Comparison of ENCODE assay signal across 18 cellular contexts in genomic region chr2:120430957-120431356, GRCh38.
DNase-seq lines count a peak whose midpoint lies in the region; ATAC-seq, FAIRE-seq and TF ChIP-seq lines count a peak whose summit lies in the region.
"Had no signal": no experiment of that assay in that cellular context is flagged by ENCODE, and none has a peak within 500 bp of the region (broad histone marks: within the 10 kb centered on the region; RNA-seq: fewer than 3 reads in every experiment).

No MANE protein-coding gene starts in this region.

- H2BK15ac ChIP-seq in H9 (ENCODE audit: low read depth, low read length), result no peak overlapping the region

- no peaks in the 10 kb centered on the region for H3K23me2 ChIP-seq in H9 (ENCODE audit: insufficient read length, low read depth, low read length, poor library complexity, severe bottlenecking)

- no peak overlapping the region for H3K4me3 ChIP-seq in sigmoid colon
- H3K4me3 ChIP-seq: GM23338 had no signal

- H3K27ac ChIP-seq in H9 (ENCODE audit: insufficient read length, low read depth, low read length) (no peak overlapping the region), sigmoid colon (no peak overlapping the region)

- no peak for ATAC-seq in stimulated activated naive CD8-positive, alpha-beta T cell treated with anti-CD3 and anti-CD28 coated beads, Interleukin-15, Interleukin-2, amounts not matched to agents 100 U/mL and 50 U/mL, for 24 hours
- ATAC-seq: HepG2 had no signal

- H3K18ac ChIP-seq in H9 (ENCODE audit: insufficient read length, low read depth, low read length), result no peak overlapping the region

- DNase-seq in H9 (peak; percentile 21), chondrocyte (ENCODE audit: low spot score) (peak; percentile 76), sigmoid colon (peak; percentile 29), urothelium cell line (ENCODE audit: low spot score) (no peak), cerebellum (ENCODE audit: low spot score) (no peak)
- no peak for DNase-seq in stimulated activated naive CD8-positive, alpha-beta T cell treated with anti-CD3 and anti-CD28 coated beads, Interleukin-15, Interleukin-2, amounts not matched to agents 100 U/mL and 50 U/mL, for 24 hours
- DNase-seq in activated CD4-positive, alpha-beta T cell treated with anti-CD3 and anti-CD28 coated beads, Interleukin-2, amount 10 ng/mL, durations not matched to agents 24 days and 14 days, result no peak
- DNase-seq: ACHN; BE2C; C1 segment of cervical spinal cord; Caco-2; CD4-positive, alpha-beta T cell had no signal

- no peaks in the 10 kb centered on the region for H3K36me3 ChIP-seq in sigmoid colon
- H3K36me3 ChIP-seq: BE2C had no signal

- no peak overlapping the region for H2BK120ac ChIP-seq in H9 (ENCODE audit: low read depth, low read length, poor library complexity, severe bottlenecking)

- no peak overlapping the region for H3K4me2 ChIP-seq in H9 (ENCODE audit: insufficient read depth, insufficient read length, low read length)

- TF ChIP-seq CTCF in H9 (conservative IDR thresholded peaks at IDR 0.05) (no peak), chondrocyte (IDR thresholded peaks at IDR 0.05) (no peak), sigmoid colon (IDR thresholded peaks at IDR 0.05) (no peak)

- no peak overlapping the region for H2BK12ac ChIP-seq in H9 (ENCODE audit: insufficient read length, low read depth, low read length)

- no peak overlapping the region for H4K91ac ChIP-seq in H9 (ENCODE audit: insufficient read length, low read depth, low read length)

- H3K4me3 Mint-ChIP-seq in H9 (no peak overlapping the region), chondrocyte (ENCODE audit: unreplicated experiment) (no peak overlapping the region)
- H3K4me3 Mint-ChIP-seq in activated CD4-positive, alpha-beta T cell treated with anti-CD3 and anti-CD28 coated beads, Interleukin-2, amount 10 ng/mL, durations not matched to agents 24 days and 14 days, result no peak overlapping the region
- H3K4me3 Mint-ChIP-seq: CD4-positive, alpha-beta T cell; GM23338 had no signal

- H3K79me2 ChIP-seq in H9 (ENCODE audit: insufficient read depth, low read length), result no peaks in the 10 kb centered on the region

- H3K27me3 Mint-ChIP-seq in H9 (ENCODE audit: low read depth), result peaks cover 90% of the 10 kb centered on the region
- H3K27me3 Mint-ChIP-seq in chondrocyte (ENCODE audit: low read depth), result peaks cover 45% of the 10 kb centered on the region
- H3K27me3 Mint-ChIP-seq in activated CD4-positive, alpha-beta T cell treated with anti-CD3 and anti-CD28 coated beads, Interleukin-2, amount 10 ng/mL, durations not matched to agents 24 days and 14 days, result peaks cover 2% of the 10 kb centered on the region

- H3K56ac ChIP-seq in H9 (ENCODE audit: insufficient read length, low read depth, low read length), result no peak overlapping the region

- H3K9me3 Mint-ChIP-seq in H9 (no peaks in the 10 kb centered on the region; a peak in 1 of 5 replicates), chondrocyte (ENCODE audit: low read depth) (no peaks in the 10 kb centered on the region)
- no peaks in the 10 kb centered on the region for H3K9me3 Mint-ChIP-seq in activated CD4-positive, alpha-beta T cell treated with anti-CD3 and anti-CD28 coated beads, Interleukin-2, amount 10 ng/mL, durations not matched to agents 24 days and 14 days
- H3K9me3 Mint-ChIP-seq: CD4-positive, alpha-beta T cell; GM23338 had no signal

- no peak overlapping the region for H2AFZ ChIP-seq in H9 (ENCODE audit: low read length)
- H2AFZ ChIP-seq: GM23338 had no signal

- no peaks in the 10 kb centered on the region for H3K79me1 ChIP-seq in H9 (ENCODE audit: insufficient read depth, low read depth, low read length, poor library complexity, severe bottlenecking)

- peaks cover 11% of the 10 kb centered on the region; the same call in 1 of the 2 replicates for H3K4me1 ChIP-seq in H9 (ENCODE audit: insufficient read depth, low read length)
- no peaks in the 10 kb centered on the region for H3K4me1 ChIP-seq in sigmoid colon
- H3K4me1 ChIP-seq: BE2C had no signal

- no peaks in the 10 kb centered on the region for H3K9me3 ChIP-seq in H9 (ENCODE audit: control insufficient read depth, low read depth, low read length)
- no peaks in the 10 kb centered on the region for H3K9me3 ChIP-seq in sigmoid colon
- H3K9me3 ChIP-seq: BE2C, Caco-2 had no signal

- H2AK5ac ChIP-seq in H9 (ENCODE audit: insufficient read length, low read length), result no peak overlapping the region

- H3T11ph ChIP-seq in H9 (ENCODE audit: low read length), result no peak overlapping the region

- no peak overlapping the region for H3K9ac ChIP-seq in H9 (ENCODE audit: extremely low read depth, insufficient read length, low read length)

- H3K14ac ChIP-seq in H9 (ENCODE audit: insufficient read depth, low read length), result no peak overlapping the region

- intact Hi-C loops in sigmoid colon (cut with DNase I), result no loop called here
- intact Hi-C loops in activated CD4-positive, alpha-beta T cell treated with anti-CD3 and anti-CD28 coated beads, Interleukin-2, amount 10 ng/mL, durations not matched to agents 24 days and 14 days (cut with micrococcal nuclease), result no loop called here

- no CpG with 5 or more reads among the region's 6 CpGs for WGBS in H9 (ENCODE audit: extremely low coverage, insufficient read length, low lambda C conversion rate)
- 86% methylated on average over 6 of the region's 6 CpGs for WGBS in sigmoid colon, 2 donors

- H4K5ac ChIP-seq in H9 (ENCODE audit: insufficient read length, low read depth, low read length), result no peak overlapping the region

- H3K36me3 Mint-ChIP-seq in H9 (ENCODE audit: insufficient read depth in 1 of 3, low read depth in 3 of 3) (no peaks in the 10 kb centered on the region), chondrocyte (ENCODE audit: low read depth) (no peaks in the 10 kb centered on the region)
- H3K36me3 Mint-ChIP-seq in activated CD4-positive, alpha-beta T cell treated with anti-CD3 and anti-CD28 coated beads, Interleukin-2, amount 10 ng/mL, durations not matched to agents 24 days and 14 days (ENCODE audit: low read depth), result no peaks in the 10 kb centered on the region

- no peak overlapping the region for H3K27ac Mint-ChIP-seq in H9
- H3K27ac Mint-ChIP-seq in chondrocyte (ENCODE audit: unreplicated experiment), result no peak overlapping the region
- no peak overlapping the region for H3K27ac Mint-ChIP-seq in activated CD4-positive, alpha-beta T cell treated with anti-CD3 and anti-CD28 coated beads, Interleukin-2, amount 10 ng/mL, durations not matched to agents 24 days and 14 days
- H3K27ac Mint-ChIP-seq: CD4-positive, alpha-beta T cell; GM23338 had no signal

- no peaks in the 10 kb centered on the region for H4K20me1 ChIP-seq in H9 (ENCODE audit: control insufficient read depth, insufficient read depth, insufficient read length)

- peaks cover 38 to 46% of the 10 kb centered on the region in 2 experiments for H3K4me1 Mint-ChIP-seq in H9
- H3K4me1 Mint-ChIP-seq in chondrocyte (ENCODE audit: low read depth), result no peaks in the 10 kb centered on the region
- H3K4me1 Mint-ChIP-seq in activated CD4-positive, alpha-beta T cell treated with anti-CD3 and anti-CD28 coated beads, Interleukin-2, amount 10 ng/mL, durations not matched to agents 24 days and 14 days, result no peaks in the 10 kb centered on the region

- H2BK20ac ChIP-seq in H9 (ENCODE audit: low read depth, low read length, poor library complexity, severe bottlenecking), result no peak overlapping the region

- peak; percentile 61 for FAIRE-seq in urothelium cell line (lab: Jason Lieb, UNC)
- FAIRE-seq: D721Med, G401.6, GM12891, GM19239, HepG2 had no signal

- no peak overlapping the region for H4K8ac ChIP-seq in H9 (replicated peaks; ENCODE audit: insufficient read length, low read depth, low read length)

- no peak for TF ChIP-seq POLR2A in sigmoid colon (IDR thresholded peaks at IDR 0.05)

- no peak overlapping the region for H2BK5ac ChIP-seq in H9 (ENCODE audit: insufficient read length, low read length)

- H3K23ac ChIP-seq in H9 (ENCODE audit: insufficient read length, low read depth, low read length), result no peak overlapping the region

- no peak for TF ChIP-seq EP300 in sigmoid colon (IDR thresholded peaks at IDR 0.05)

- H3K4ac ChIP-seq in H9 (ENCODE audit: low read depth, low read length), result no peak overlapping the region

- H3K27me3 ChIP-seq in H9 (ENCODE audit: insufficient read depth, low read length) (no peaks in the 10 kb centered on the region), sigmoid colon (peaks cover 0 to 4% (median 0%) of the 10 kb centered on the region in 3 donors)
- H3K27me3 ChIP-seq: BE2C had no signal

Comparison
In these comparisons a context has a peak if more than half of its experiments do, and no peak if none do; other contexts are left out.
1. DNase-seq: peak in H9 (single experiment), chondrocyte (single experiment) and sigmoid colon (single experiment); none in urothelium cell line (single experiment), cerebellum (single experiment), stimulated activated naive CD8-positive, alpha-beta T cell treated with anti-CD3 and anti-CD28 coated beads, Interleukin-15, Interleukin-2, amounts not matched to agents 100 U/mL and 50 U/mL, for 24 hours (single experiment) and activated CD4-positive, alpha-beta T cell treated with anti-CD3 and anti-CD28 coated beads, Interleukin-2, amount 10 ng/mL, durations not matched to agents 24 days and 14 days (single experiment).